Comparison of ENCODE assay signal across 8 cellular contexts in the genomic region with DNA sequence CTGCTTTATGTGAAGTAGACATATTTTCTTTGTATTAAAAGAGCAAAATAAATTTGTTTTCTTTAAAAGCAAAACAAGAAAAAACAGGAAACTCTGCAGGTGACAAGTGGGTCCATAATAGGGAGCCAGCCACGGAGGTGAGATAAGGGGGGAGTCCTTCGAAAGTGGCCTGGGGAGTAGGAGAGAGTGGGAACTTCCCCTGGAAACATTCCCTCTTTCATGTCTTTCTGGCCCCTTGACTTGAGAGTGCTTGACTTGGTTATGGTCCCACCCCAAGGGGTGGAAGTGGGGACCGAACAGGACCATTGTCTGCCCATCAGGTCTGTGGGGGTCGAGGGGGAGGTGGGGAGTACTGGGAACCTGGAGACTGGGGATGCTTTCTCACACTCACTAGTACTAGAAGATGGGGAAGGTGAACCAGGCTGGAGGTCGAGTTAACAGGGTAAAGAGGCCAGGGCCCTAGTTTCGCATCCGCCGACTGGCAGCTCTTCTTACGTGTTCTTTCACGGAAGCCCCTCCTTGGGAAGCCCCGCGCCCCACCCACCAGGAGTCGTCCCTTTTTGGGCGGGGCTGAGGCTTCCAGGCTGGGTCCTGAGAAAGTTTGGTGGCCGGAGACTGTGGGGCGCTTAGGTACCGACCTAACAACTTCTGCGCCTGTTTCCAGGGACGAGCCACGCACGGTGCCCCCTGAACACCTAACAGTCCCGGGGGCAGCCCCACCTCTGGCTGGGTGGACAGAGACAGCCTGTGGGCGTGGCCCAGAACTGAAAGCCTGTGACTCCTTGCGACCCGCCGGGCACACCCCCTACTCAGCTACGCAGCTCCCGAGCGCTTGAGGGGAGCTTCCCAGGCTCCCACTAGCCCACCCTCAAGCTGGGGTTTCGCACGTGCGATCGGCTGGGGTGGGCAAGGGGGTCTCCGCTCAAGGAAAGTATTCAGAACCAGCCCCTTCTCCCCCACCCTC. TPM values are rescaled to one million over a fixed set of nuclear protein-coding genes. Genes with fewer than 3 reads are reported as not detected.
DNase-seq lines count a peak whose midpoint lies in the region; ATAC-seq and TF ChIP-seq lines count a peak whose summit lies in the region.

No MANE protein-coding gene starts in this region.

- H3K9me3 Mint-ChIP-seq in activated CD8-positive, alpha-beta T cell treated with anti-CD3 and anti-CD28 coated beads, Interleukin-2, amount 10 ng/mL, durations not matched to agents 7 days and 5 days (ENCODE audit: insufficient read depth): no peaks in the 10 kb centered on the region

- TF ChIP-seq POLR2A in erythroblast (IDR thresholded peaks at IDR 0.05; ENCODE audit: low read length): no peak

- peaks cover 14% of the 10 kb centered on the region for H3K4me1 ChIP-seq in osteoblast (ENCODE audit: insufficient read depth, low read length)
- H3K4me1 ChIP-seq in upper lobe of right lung: peaks cover 34% of the 10 kb centered on the region

- peak; percentile 40 for ATAC-seq in GM21529 (IDR thresholded peaks at IDR 0.05; ENCODE audit: unreplicated experiment)
- peak; percentile 42 for ATAC-seq in activated CD8-positive, alpha-beta T cell treated with anti-CD3 and anti-CD28 coated beads, Interleukin-2, amount 10 ng/mL, durations not matched to agents 7 days and 5 days
- peak; percentile 6 for ATAC-seq in upper lobe of right lung

- H2AFZ ChIP-seq in osteoblast (ENCODE audit: low read length): peak overlapping the region; percentile 80

- POLR2A ChIA-PET in activated CD8-positive, alpha-beta T cell treated with anti-CD3 and anti-CD28 coated beads, Interleukin-2, amount 10 ng/mL, durations not matched to agents 7 days and 5 days (lab: Charles Lee): interaction anchor here (0.6 to 2.9 kb wide), 13 partner anchors 8 to 183 kb away, joined by 3 to 13 read pairs (median 3); a partner anchor contains a TSS

- no peaks in the 10 kb centered on the region for H3K9me3 ChIP-seq in osteoblast (ENCODE audit: low read depth, low read length)
- no peaks in the 10 kb centered on the region for H3K9me3 ChIP-seq in upper lobe of right lung

- peaks cover 52% of the 10 kb centered on the region for H4K20me1 ChIP-seq in osteoblast (ENCODE audit: insufficient read depth, low read length)

- H3K27me3 Mint-ChIP-seq in activated CD8-positive, alpha-beta T cell treated with anti-CD3 and anti-CD28 coated beads, Interleukin-2, amount 10 ng/mL, durations not matched to agents 7 days and 5 days (ENCODE audit: low read depth): peaks cover 11% of the 10 kb centered on the region

- DNase-seq in ELR (ENCODE audit: low read depth) (peak; percentile 57), LoVo (ENCODE audit: low spot score) (peak; percentile 26), erythroblast (lab: John Stamatoyannopoulos, UW) (peak; percentile 42 to 55), osteoblast (ENCODE audit: insufficient read length, low spot score, missing footprints) (peak; percentile 97), upper lobe of right lung (peak; percentile 83), COR-L47 (lab: John Stamatoyannopoulos, UW) (no peak)
- DNase-seq in activated CD8-positive, alpha-beta T cell treated with anti-CD3 and anti-CD28 coated beads, Interleukin-2, amount 10 ng/mL, durations not matched to agents 7 days and 5 days: peak; percentile 88

- TF ChIP-seq CTCF in osteoblast (IDR thresholded peaks at IDR 0.05; ENCODE audit: extremely low read depth, low read depth, low read length): no peak
- no peak for TF ChIP-seq CTCF in upper lobe of right lung (IDR thresholded peaks at IDR 0.05)

- intact Hi-C loops in upper lobe of right lung (cut with DNase I): loop anchor here (10.0 kb wide), 1 partner anchor 184 kb away; no protein-coding TSS in a partner anchor

- H3K36me3 ChIP-seq in osteoblast (ENCODE audit: insufficient read depth, low read length) (peaks cover 6% of the 10 kb centered on the region), upper lobe of right lung (no peaks in the 10 kb centered on the region)

- peak overlapping the region; percentile 97 for H3K4me2 ChIP-seq in osteoblast (ENCODE audit: insufficient read depth, low read length)

- CTCF ChIA-PET in activated CD8-positive, alpha-beta T cell treated with anti-CD3 and anti-CD28 coated beads, Interleukin-2, amount 10 ng/mL, durations not matched to agents 7 days and 5 days (lab: Charles Lee): interaction anchor here (1.0 to 6.9 kb wide), 13 partner anchors 16 to 205 kb away, joined by 3 to 95 read pairs (median 9); a partner anchor contains a TSS

- H3K79me2 ChIP-seq in osteoblast (ENCODE audit: insufficient read depth, low read length): peaks cover 4% of the 10 kb centered on the region

- H3K27me3 ChIP-seq in osteoblast (ENCODE audit: insufficient read depth, low read length) (peaks cover 18% of the 10 kb centered on the region), upper lobe of right lung (peaks cover 10% of the 10 kb centered on the region)

- peak overlapping the region; percentile 94 for H3K27ac Mint-ChIP-seq in activated CD8-positive, alpha-beta T cell treated with anti-CD3 and anti-CD28 coated beads, Interleukin-2, amount 10 ng/mL, durations not matched to agents 7 days and 5 days

- peak overlapping the region; percentile 37 for H3K27ac ChIP-seq in osteoblast (ENCODE audit: low read depth, low read length)
- peak overlapping the region; percentile 74 for H3K27ac ChIP-seq in upper lobe of right lung

- H3K36me3 Mint-ChIP-seq in activated CD8-positive, alpha-beta T cell treated with anti-CD3 and anti-CD28 coated beads, Interleukin-2, amount 10 ng/mL, durations not matched to agents 7 days and 5 days (ENCODE audit: low read depth): peaks cover 42% of the 10 kb centered on the region

- peaks cover 70% of the 10 kb centered on the region for H3K4me1 Mint-ChIP-seq in activated CD8-positive, alpha-beta T cell treated with anti-CD3 and anti-CD28 coated beads, Interleukin-2, amount 10 ng/mL, durations not matched to agents 7 days and 5 days (ENCODE audit: low read depth)

- peak overlapping the region; percentile 96 for H3K4me3 Mint-ChIP-seq in activated CD8-positive, alpha-beta T cell treated with anti-CD3 and anti-CD28 coated beads, Interleukin-2, amount 10 ng/mL, durations not matched to agents 7 days and 5 days

- peak overlapping the region; percentile 97 for H3K4me3 ChIP-seq in osteoblast (ENCODE audit: insufficient read depth, low read length)
- H3K4me3 ChIP-seq in upper lobe of right lung: peak overlapping the region; percentile 87

RNA-seq across cellular contexts. Expression of a gene that starts 0.8 kb away (rescaled TPM):
- 10 to 100 TPM; 39.2 to 40.7 TPM for total RNA-seq in activated CD8-positive, alpha-beta T cell treated with anti-CD3 and anti-CD28 coated beads, Interleukin-2, amount 10 ng/mL, durations not matched to agents 7 days and 5 days
- total RNA-seq in osteoblast (19.2 and 19.5 TPM in 2 replicates), upper lobe of right lung (24.1 TPM)

RNA-seq across cellular contexts. Expression of a gene that starts 0.8 kb away (rescaled TPM):
- total RNA-seq in activated CD8-positive, alpha-beta T cell treated with anti-CD3 and anti-CD28 coated beads, Interleukin-2, amount 10 ng/mL, durations not matched to agents 7 days and 5 days: 10 to 100 TPM; 22.7 to 24.8 TPM
- total RNA-seq in osteoblast (12.7 and 15.6 TPM in 2 replicates), upper lobe of right lung (34.1 TPM)

RNA-seq across cellular contexts. Expression of a gene that starts 5.6 kb away (rescaled TPM):
- 10 to 100 TPM; 31.5 to 34.4 TPM for total RNA-seq in activated CD8-positive, alpha-beta T cell treated with anti-CD3 and anti-CD28 coated beads, Interleukin-2, amount 10 ng/mL, durations not matched to agents 7 days and 5 days
- 5.8 and 8.5 TPM in 2 replicates for total RNA-seq in osteoblast
- total RNA-seq in upper lobe of right lung: 87.8 TPM

RNA-seq across cellular contexts. Expression of a gene that starts 8.1 kb away (rescaled TPM):
- total RNA-seq in activated CD8-positive, alpha-beta T cell treated with anti-CD3 and anti-CD28 coated beads, Interleukin-2, amount 10 ng/mL, durations not matched to agents 7 days and 5 days: 1 to 10 TPM; 6.6 to 7.2 TPM
- total RNA-seq in osteoblast: 54.8 and 58.6 TPM in 2 replicates
- 19.3 TPM for total RNA-seq in upper lobe of right lung

RNA-seq across cellular contexts. Expression of a gene that starts 11.4 kb away (rescaled TPM):
- 1 to 10 TPM; 7.4 to 8.2 TPM for total RNA-seq in activated CD8-positive, alpha-beta T cell treated with anti-CD3 and anti-CD28 coated beads, Interleukin-2, amount 10 ng/mL, durations not matched to agents 7 days and 5 days
- total RNA-seq in osteoblast (9.1 and 10.9 TPM in 2 replicates), upper lobe of right lung (59.7 TPM)
